11 cellular contexts compared by ENCODE assay signal in the genomic region with DNA sequence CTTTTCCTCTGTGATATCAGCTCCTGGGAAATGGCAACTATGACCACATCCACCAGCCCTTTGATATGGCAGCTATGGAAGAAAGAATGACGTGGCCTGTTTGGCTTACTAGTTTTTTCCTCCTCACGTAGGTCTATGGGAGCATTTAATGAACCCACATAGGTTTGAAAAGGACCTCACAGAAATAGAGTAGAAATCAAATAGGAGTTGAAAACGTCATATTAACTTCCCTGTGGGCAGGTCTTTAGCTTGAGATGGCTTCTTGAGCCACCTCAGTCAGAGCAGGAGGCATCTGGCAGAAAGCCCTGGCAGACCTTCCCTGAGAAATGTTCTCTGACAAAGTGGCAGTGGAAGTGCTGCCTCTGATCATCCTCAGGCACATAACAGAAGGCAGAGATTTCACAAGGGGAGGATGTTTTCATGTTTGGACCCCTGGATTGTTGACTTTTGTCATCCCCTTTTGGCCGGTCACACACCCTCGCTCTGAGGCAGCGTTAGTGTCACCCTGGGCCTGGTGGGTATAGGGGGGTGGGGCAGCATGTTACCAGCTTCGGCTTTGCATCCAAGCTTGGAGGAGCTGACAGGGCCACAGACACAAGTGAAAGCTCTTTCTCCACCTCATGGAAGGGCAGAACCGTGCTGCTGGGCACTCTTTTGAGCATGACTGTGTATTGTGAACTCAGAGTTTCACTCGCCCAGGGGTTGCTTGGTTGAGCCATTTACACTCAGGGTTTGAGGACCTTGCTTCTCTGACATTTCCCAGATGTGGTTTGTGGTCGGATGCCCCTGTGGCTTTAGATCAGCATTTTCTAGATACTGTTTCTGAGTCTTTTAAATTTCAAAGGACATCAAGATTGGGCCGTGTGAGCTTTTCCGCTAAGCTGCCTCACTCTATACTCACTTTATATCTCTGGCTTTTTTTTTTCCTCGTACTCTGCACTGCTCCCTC.
DNase-seq lines count a peak whose midpoint lies in the region; ATAC-seq and TF ChIP-seq lines count a peak whose summit lies in the region.
"Had no signal": no experiment of that assay in that cellular context is flagged by ENCODE, and none has a peak within 500 bp of the region (broad histone marks: within the 10 kb centered on the region; RNA-seq: fewer than 3 reads in every experiment).

No MANE protein-coding gene starts in this region.

- no peak overlapping the region for H3K56ac ChIP-seq in H9 (ENCODE audit: insufficient read length, low read depth, low read length)

- TF ChIP-seq CTCF in H9 (conservative IDR thresholded peaks at IDR 0.05) = no peak

- no peak overlapping the region for H3K23ac ChIP-seq in H9 (ENCODE audit: insufficient read length, low read depth, low read length)

- no peaks in the 10 kb centered on the region for H3K79me2 ChIP-seq in H9 (ENCODE audit: insufficient read depth, low read length)

- H2AFZ ChIP-seq in H9 (ENCODE audit: low read length) = no peak overlapping the region

- H2BK12ac ChIP-seq in H9 (ENCODE audit: insufficient read length, low read depth, low read length) = no peak overlapping the region

- no peak overlapping the region for H2BK15ac ChIP-seq in H9 (ENCODE audit: low read depth, low read length)

- H3T11ph ChIP-seq in H9 (ENCODE audit: low read length) = no peak overlapping the region

- H2AK5ac ChIP-seq in H9 (ENCODE audit: insufficient read length, low read length) = no peak overlapping the region

- no peak overlapping the region for H2BK20ac ChIP-seq in H9 (ENCODE audit: low read depth, low read length, poor library complexity, severe bottlenecking)

- H3K9me3 Mint-ChIP-seq in activated naive CD8-positive, alpha-beta T cell (ENCODE audit: low read depth) = no peaks in the 10 kb centered on the region
- no peaks in the 10 kb centered on the region for H3K9me3 Mint-ChIP-seq in H9

- H3K9me3 ChIP-seq in H9 (ENCODE audit: control insufficient read depth, low read depth, low read length) = no peaks in the 10 kb centered on the region
- H3K9me3 ChIP-seq: colonic mucosa had no signal

- no peak overlapping the region for H4K8ac ChIP-seq in H9 (replicated peaks; ENCODE audit: insufficient read length, low read depth, low read length)

- no peak overlapping the region for H3K14ac ChIP-seq in H9 (ENCODE audit: insufficient read depth, low read length)

- no peak overlapping the region for H4K91ac ChIP-seq in H9 (ENCODE audit: insufficient read length, low read depth, low read length)

- no peak overlapping the region for H2BK120ac ChIP-seq in H9 (ENCODE audit: low read depth, low read length, poor library complexity, severe bottlenecking)

- no peaks in the 10 kb centered on the region for H3K79me1 ChIP-seq in H9 (ENCODE audit: insufficient read depth, low read depth, low read length, poor library complexity, severe bottlenecking)

- peaks cover 31% of the 10 kb centered on the region for H3K4me1 Mint-ChIP-seq in activated naive CD8-positive, alpha-beta T cell (ENCODE audit: low read depth)
- peaks cover 0 to 4% of the 10 kb centered on the region in 2 experiments; a peak in 1 of 4 replicates for H3K4me1 Mint-ChIP-seq in H9

- H4K5ac ChIP-seq in H9 (ENCODE audit: insufficient read length, low read depth, low read length) = no peak overlapping the region

- peaks cover 1% of the 10 kb centered on the region for H3K27me3 Mint-ChIP-seq in activated naive CD8-positive, alpha-beta T cell
- no peaks in the 10 kb centered on the region for H3K27me3 Mint-ChIP-seq in H9 (ENCODE audit: low read depth)

- H2BK5ac ChIP-seq in H9 (ENCODE audit: insufficient read length, low read length) = no peak overlapping the region

- H3K36me3 Mint-ChIP-seq in activated naive CD8-positive, alpha-beta T cell = no peaks in the 10 kb centered on the region
- H3K36me3 Mint-ChIP-seq in H9 (ENCODE audit: insufficient read depth in 1 of 3, low read depth in 3 of 3) = no peaks in the 10 kb centered on the region

- H3K27me3 ChIP-seq in H9 (ENCODE audit: insufficient read depth, low read length) = no peaks in the 10 kb centered on the region
- H3K27me3 ChIP-seq: colonic mucosa had no signal

- H3K9ac ChIP-seq in H9 (ENCODE audit: extremely low read depth, insufficient read length, low read length) = no peak overlapping the region

- no peak overlapping the region for H3K27ac ChIP-seq in H9 (ENCODE audit: insufficient read length, low read depth, low read length)
- H3K27ac ChIP-seq: colonic mucosa had no signal

- H3K4ac ChIP-seq in H9 (ENCODE audit: low read depth, low read length) = no peak overlapping the region

- no peaks in the 10 kb centered on the region for H3K23me2 ChIP-seq in H9 (ENCODE audit: insufficient read length, low read depth, low read length, poor library complexity, severe bottlenecking)

- H3K4me3 Mint-ChIP-seq in activated naive CD8-positive, alpha-beta T cell = peak overlapping the region; percentile 45
- H3K4me3 Mint-ChIP-seq in H9 = no peak overlapping the region

- ATAC-seq in GM18909 (IDR thresholded peaks at IDR 0.05; ENCODE audit: poor library complexity, unreplicated experiment) = peak; percentile 68
- ATAC-seq in HG03097 (IDR thresholded peaks at IDR 0.05; ENCODE audit: low FRiP score, unreplicated experiment) = no peak

- peak overlapping the region; percentile 30 for H3K27ac Mint-ChIP-seq in activated naive CD8-positive, alpha-beta T cell
- H3K27ac Mint-ChIP-seq in H9 = no peak overlapping the region

- no CpG with 5 or more reads among the region's 13 CpGs for WGBS in H9 (ENCODE audit: extremely low coverage, insufficient read length, low lambda C conversion rate)

- H3K18ac ChIP-seq in H9 (ENCODE audit: insufficient read length, low read depth, low read length) = no peak overlapping the region

- H4K20me1 ChIP-seq in H9 (ENCODE audit: control insufficient read depth, insufficient read depth, insufficient read length) = no peaks in the 10 kb centered on the region

- no peak overlapping the region for H3K4me2 ChIP-seq in H9 (ENCODE audit: insufficient read depth, insufficient read length, low read length)

- peak; percentile 97 for DNase-seq in NCI-H226
- DNase-seq in stimulated activated CD4-positive, alpha-beta T cell treated with anti-CD3 and anti-CD28 coated beads, Interleukin-2, amount 100 ng/mL, for 24 hours = peak; percentile 30 to 62
- DNase-seq in H9 = no peak
- no peak for DNase-seq in LoVo (ENCODE audit: low spot score)
- DNase-seq in occipital lobe (lab: John Stamatoyannopoulos, UW) = no peak
- DNase-seq: colonic mucosa, H7, small intestine had no signal

- no peaks in the 10 kb centered on the region for H3K4me1 ChIP-seq in H9 (ENCODE audit: insufficient read depth, low read length)
- H3K4me1 ChIP-seq: colonic mucosa had no signal

Comparison
In these comparisons a context has a peak if more than half of its experiments do, and no peak if none do; other contexts are left out.
1. DNase-seq: peak in NCI-H226 (single experiment) and stimulated activated CD4-positive, alpha-beta T cell treated with anti-CD3 and anti-CD28 coated beads, Interleukin-2, amount 100 ng/mL, for 24 hours (2 of 2); none in H9 (single experiment), LoVo (single experiment) and occipital lobe (single experiment).